Comparison of ENCODE assay signal across 18 cellular contexts in genomic region chr3:87595798-87596197, GRCh38.
"Had no signal": no experiment of that assay in that cellular context is flagged by ENCODE, and none has a peak within 500 bp of the region (broad histone marks: within the 10 kb centered on the region; RNA-seq: fewer than 3 reads in every experiment).

No MANE protein-coding gene starts in this region.

- DNase-seq: activated CD8-positive, alpha-beta memory T cell treated with anti-CD3 and anti-CD28 coated beads for 24 hours; activated CD8-positive, alpha-beta memory T cell treated with anti-CD3 and anti-CD28 coated beads, Interleukin-2, amount 50 U/mL, for 4 hours; activated T-cell treated with anti-CD3 and anti-CD28 coated beads, Interleukin-2, amount 50 U/mL, for 24 hours; aorta; heart right ventricle; kidney; left lung; stimulated activated CD4-positive, alpha-beta T cell treated with anti-CD3 and anti-CD28 coated beads, Interleukin-4, amount 100 ng/mL, for 4 hours; stimulated activated naive CD8-positive, alpha-beta T cell treated with anti-CD3 and anti-CD28 coated beads, Interleukin-15, Interleukin-2, amounts not matched to agents 100 U/mL and 50 U/mL, for 24 hours; substantia nigra; thyroid gland had no signal

- H3K27ac ChIP-seq: coronary artery, epithelial cell of prostate, heart right ventricle, left lung, right atrium auricular region, thyroid gland had no signal

- H3K9me3 ChIP-seq: right atrium auricular region, thyroid gland had no signal

- H3K4me1 ChIP-seq: heart right ventricle, left lung, right atrium auricular region, thyroid gland had no signal

- H3K27me3 ChIP-seq: heart right ventricle, left lung, right atrium auricular region, thyroid gland had no signal

- H3K36me3 ChIP-seq: heart right ventricle, left lung, right atrium auricular region, thyroid gland had no signal

- ATAC-seq: activated naive CD4-positive, alpha-beta T cell treated with anti-CD3 and anti-CD28 coated beads, Interleukin-2, amount 50 U/mL, for 72 hours; activated T-helper 17 cell treated with anti-CD3 and anti-CD28 coated beads, Interleukin-2, amount 50 U/mL, for 72 hours; heart right ventricle; left lung; natural killer cell treated with Interleukin-12 subunit alpha and Interleukin-12 subunit beta and Interleukin-15 and Interleukin-18, amount 100 ng/mL, for 72 hours; stimulated activated naive CD8-positive, alpha-beta T cell treated with anti-CD3 and anti-CD28 coated beads, Interleukin-15, Interleukin-2, amounts not matched to agents 100 U/mL and 50 U/mL, for 24 hours had no signal

- H3K4me3 ChIP-seq: coronary artery, heart right ventricle, left lung, lung, right atrium auricular region, thyroid gland had no signal
